Comparison of ENCODE assay signal across 25 cellular contexts in genomic region chr16:64184156-64184555, GRCh38.
DNase-seq lines count a peak whose midpoint lies in the region; ATAC-seq lines count a peak whose summit lies in the region.
"Had no signal": no experiment of that assay in that cellular context is flagged by ENCODE, and none has a peak within 500 bp of the region (broad histone marks: within the 10 kb centered on the region; RNA-seq: fewer than 3 reads in every experiment).

No MANE protein-coding gene starts in this region.

- H3F3A ChIP-seq in GM23248 (ENCODE audit: insufficient read depth), result no peaks in the 10 kb centered on the region

- no peak overlapping the region for H3K9ac ChIP-seq in GM23248
- H3K9ac ChIP-seq: BLaER1 had no signal

- no peak overlapping the region for H3K4me3 Mint-ChIP-seq in T-cell
- H3K4me3 Mint-ChIP-seq: CD8-positive, alpha-beta T cell had no signal

- intact Hi-C loops in posterior cingulate gyrus (cut with DNase I), result no loop called here

- peak; percentile 4 for DNase-seq in GM23248
- no peak for DNase-seq in caudate nucleus (lab: John Stamatoyannopoulos, UW)
- DNase-seq in fibroblast of peridontal ligament (ENCODE audit: extremely low read depth), result peak; percentile 65
- DNase-seq in skeletal muscle cell (ENCODE audit: low read depth), result peak; percentile 49
- no peak for DNase-seq in T-cell
- DNase-seq in posterior cingulate gyrus, result no peak
- DNase-seq: Calu3; CD8-positive, alpha-beta T cell; DMS153; H7; MM.1S; NCI-H1048; NCI-H1436; NCI-H187 treated with DMSO at 0.1 percent for 48 hours; NCI-H2227 treated with DMSO at 0.1 percent for 48 hours; NCI-H510A; NK-92 treated with Interleukin-12 subunit alpha and Interleukin-12 subunit beta, amount 100 ng/mL, for 24 hours had no signal

- ATAC-seq in GM19467 (IDR thresholded peaks at IDR 0.05; ENCODE audit: unreplicated experiment) (no peak), T-cell (replicated peaks in 1 of 4) (no peak), GM18873 (IDR thresholded peaks at IDR 0.05; ENCODE audit: low FRiP score, unreplicated experiment) (no peak)
- ATAC-seq: A549; CD8-positive, alpha-beta T cell; HepG2; K562; Panc1 had no signal

- H3K27me3 ChIP-seq in GM23248 (replicated peaks; ENCODE audit: insufficient read depth), result no peaks in the 10 kb centered on the region
- H3K27me3 ChIP-seq: BLaER1 had no signal

- CTCF ChIA-PET in T-cell (lab: Charles Lee), result no interaction called here

- no peaks in the 10 kb centered on the region for H4K20me1 ChIP-seq in GM23248 (ENCODE audit: insufficient read depth)
- H4K20me1 ChIP-seq: BLaER1 had no signal

- H3K4me2 ChIP-seq in GM23248 (ENCODE audit: unreplicated experiment), result no peak overlapping the region
- H3K4me2 ChIP-seq: A549, BLaER1 had no signal

- H3K4me1 Mint-ChIP-seq in T-cell, result no peaks in the 10 kb centered on the region

- no peaks in the 10 kb centered on the region for H3K36me3 ChIP-seq in GM23248 (ENCODE audit: low read depth)
- H3K36me3 ChIP-seq: BLaER1 had no signal

- in situ Hi-C loops in GM23248 (cut with MboI), result no loop called here

- no peaks in the 10 kb centered on the region for H3K36me3 Mint-ChIP-seq in T-cell
- H3K36me3 Mint-ChIP-seq: CD8-positive, alpha-beta T cell had no signal

- no peaks in the 10 kb centered on the region for H3K4me1 ChIP-seq in GM23248 (ENCODE audit: insufficient read depth)
- H3K4me1 ChIP-seq: A549, BLaER1 had no signal

- no peaks in the 10 kb centered on the region for H3K27me3 Mint-ChIP-seq in T-cell

- H3K27ac ChIP-seq in GM23248 (no peak overlapping the region), caudate nucleus (ENCODE audit: low read depth, low read length) (peak overlapping the region; percentile 12)
- H3K27ac ChIP-seq: A549, BLaER1, HL-60 had no signal

- H3K79me2 ChIP-seq in GM23248 (ENCODE audit: insufficient read depth), result no peaks in the 10 kb centered on the region

- POLR2A ChIA-PET in T-cell (lab: Charles Lee), result no interaction called here

- no peaks in the 10 kb centered on the region for H3K9me2 ChIP-seq in GM23248 (ENCODE audit: insufficient read depth)

- H3K4me3 ChIP-seq in GM23248 (no peak overlapping the region), skeletal muscle cell (ENCODE audit: low read depth, low read length) (no peak overlapping the region)
- H3K4me3 ChIP-seq: A549, BLaER1, K562 had no signal

- no peak overlapping the region for H3K27ac Mint-ChIP-seq in T-cell
- H3K27ac Mint-ChIP-seq: CD8-positive, alpha-beta T cell had no signal

- H2AFZ ChIP-seq in GM23248, result no peak overlapping the region

- no peaks in the 10 kb centered on the region for H3K9me3 ChIP-seq in GM23248 (ENCODE audit: low read depth)

- H3K9me3 Mint-ChIP-seq in T-cell, result peaks cover 20 to 27% (median 24%) of the 10 kb centered on the region in 3 donors

Comparison
In these comparisons a context has a peak if more than half of its experiments do, and no peak if none do; other contexts are left out.
1. DNase-seq: peak in GM23248 (single experiment), fibroblast of peridontal ligament (single experiment) and skeletal muscle cell (single experiment); none in caudate nucleus (0 of 61), T-cell (0 of 34) and posterior cingulate gyrus (0 of 10).